21 cellular contexts compared by ENCODE assay signal in genomic region chr2:171394164-171394725, GRCh38. TPM values are rescaled to one million over a fixed set of nuclear protein-coding genes. Genes with fewer than 3 reads are reported as not detected.
DNase-seq lines count a peak whose midpoint lies in the region; ATAC-seq, FAIRE-seq and TF ChIP-seq lines count a peak whose summit lies in the region.
"Had no signal": no experiment of that assay in that cellular context is flagged by ENCODE, and none has a peak within 500 bp of the region (broad histone marks: within the 10 kb centered on the region; RNA-seq: fewer than 3 reads in every experiment).

No MANE protein-coding gene starts in this region.

- H3K4me1 ChIP-seq in OCI-LY1 (ENCODE audit: insufficient read depth, low read length, severe bottlenecking), result peaks cover 31% of the 10 kb centered on the region
- H3K4me1 ChIP-seq in K562 (replicated peaks in 1 of 2; ENCODE audit: control insufficient read depth in 2 of 2, insufficient read depth in 2 of 2, low read length in 2 of 2), result no peaks in the 10 kb centered on the region
- H3K4me1 ChIP-seq in Karpas-422 (ENCODE audit: low read length), result peaks cover 21% of the 10 kb centered on the region
- H3K4me1 ChIP-seq: Caco-2 had no signal

- peak; percentile 77 to 78 for DNase-seq in AML-193 (lab: John Stamatoyannopoulos, UW)
- DNase-seq in HL-60 (ENCODE audit: low read depth in 1 of 2, low spot score in 1 of 2), result peak; percentile 52 to 57
- DNase-seq in K562 (ENCODE audit: extremely low read depth in 1 of 4, low spot score in 3 of 4), result no peak
- DNase-seq in occipital lobe (lab: John Stamatoyannopoulos, UW), result no peak
- DNase-seq in Karpas-422, result no peak
- DNase-seq in NCI-H1436 (lab: John Stamatoyannopoulos, UW), result no peak
- no peak for DNase-seq in osteocyte (ENCODE audit: extremely low spot score, unreplicated experiment)
- DNase-seq: Caco-2; CD4-positive, CD25-positive, alpha-beta regulatory T cell; KG1; MM.1S; NCI-H1417 treated with DMSO at 0.1 percent for 48 hours; NCI-H2029 treated with DMSO at 0.1 percent for 48 hours; NCI-H748 treated with DMSO at 0.1 percent for 48 hours; Right ventricle myocardium superior; T-helper 2 cell had no signal

- in situ Hi-C loops in K562 (cut with MboI), result no loop called here

- CTCF ChIA-PET in K562 (lab: Yijun Ruan, JAX; ENCODE audit: low intra/inter-chr PET ratio), result no interaction called here

- H3K27ac ChIP-seq in HL-60 (replicated peaks), result peak overlapping the region; percentile 45; the same call in 1 of the 2 replicates
- peak overlapping the region; percentile 13 for H3K27ac ChIP-seq in OCI-LY1 (ENCODE audit: low read depth, low read length, poor library complexity, severe bottlenecking)
- H3K27ac ChIP-seq in K562 (ENCODE audit: extremely low read depth, low read depth, low read length), result no peak overlapping the region
- H3K27ac ChIP-seq in Karpas-422 (ENCODE audit: low read length), result no peak overlapping the region

- H3K36me3 ChIP-seq in OCI-LY1 (ENCODE audit: insufficient read depth, low read length) (no peaks in the 10 kb centered on the region), K562 (ENCODE audit: control insufficient read depth, insufficient read depth, low read length) (no peaks in the 10 kb centered on the region), Karpas-422 (ENCODE audit: insufficient read depth, low read length) (no peaks in the 10 kb centered on the region)

- TF ChIP-seq RAD21 in K562 (CRISPR knock-in tag; conservative IDR thresholded peaks at IDR 0.05 in 1 of 2, IDR thresholded peaks at IDR 0.05 in 1 of 2), result no peak

- no peak for TF ChIP-seq POLR2A in K562 (conservative IDR thresholded peaks at IDR 0.05)

- H3K27me3 ChIP-seq in HL-60 (ENCODE audit: insufficient read depth, poor library complexity, severe bottlenecking), result no peaks in the 10 kb centered on the region
- H3K27me3 ChIP-seq in OCI-LY1 (ENCODE audit: insufficient read depth, low read length), result no peaks in the 10 kb centered on the region
- H3K27me3 ChIP-seq in K562 (ENCODE audit: control insufficient read depth in 2 of 2, insufficient read depth in 2 of 2, low read length in 2 of 2), result no peaks in the 10 kb centered on the region
- no peaks in the 10 kb centered on the region for H3K27me3 ChIP-seq in Karpas-422 (ENCODE audit: low read length)

- H3K4me1 Mint-ChIP-seq in osteocyte (ENCODE audit: unreplicated experiment), result peaks cover 27% of the 10 kb centered on the region

- H3K36me3 Mint-ChIP-seq in osteocyte (ENCODE audit: unreplicated experiment), result peaks cover 5% of the 10 kb centered on the region

- H3F3A ChIP-seq in OCI-LY1 (ENCODE audit: insufficient read depth, low read length), result peaks cover 4% of the 10 kb centered on the region; the same call in 1 of the 2 replicates

- H3K79me2 ChIP-seq in OCI-LY1 (ENCODE audit: insufficient read depth, low read length), result 0 out of 2 replicates have a peak, but pooled peaks cover 4% of the 10 kb centered on the region
- peaks cover 3% of the 10 kb centered on the region; the same call in 1 of the 3 replicates for H3K79me2 ChIP-seq in K562 (ENCODE audit: control insufficient read depth, insufficient read depth, low read length)
- H3K79me2 ChIP-seq in Karpas-422 (ENCODE audit: low read length), result 0 out of 2 replicates have a peak, but pooled peaks cover 5% of the 10 kb centered on the region

- H3K4me3 ChIP-seq in HL-60 (replicated peaks; ENCODE audit: insufficient read depth, low read length), result no peak overlapping the region
- no peak overlapping the region for H3K4me3 ChIP-seq in OCI-LY1 (ENCODE audit: low read depth, low read length, poor library complexity, severe bottlenecking)
- no peak overlapping the region for H3K4me3 ChIP-seq in K562
- H3K4me3 ChIP-seq in Karpas-422 (ENCODE audit: low read length), result no peak overlapping the region

- no peak for FAIRE-seq in K562 (lab: Jason Lieb, UNC)
- FAIRE-seq: RCC 7860 had no signal

- no peak for ATAC-seq in K562
- ATAC-seq: HCT116, SK-N-SH treated with all-trans-retinoic acid at 6 μM for 48 hours had no signal

- H3K9me1 ChIP-seq in K562 (ENCODE audit: control insufficient read depth, insufficient read depth, low read length), result no peaks in the 10 kb centered on the region

- no TSS peak for BruUV-seq in K562 (replicated peaks; lab: Mats Ljungman, UMichigan)

- no peak overlapping the region for H3K27ac Mint-ChIP-seq in osteocyte (ENCODE audit: unreplicated experiment)
- H3K27ac Mint-ChIP-seq: B cell had no signal

- H3K9me2 ChIP-seq in OCI-LY1 (ENCODE audit: low read depth, low read length) (no peaks in the 10 kb centered on the region), Karpas-422 (replicated peaks; ENCODE audit: insufficient read depth, low read length) (no peaks in the 10 kb centered on the region)

- no peak for TF ChIP-seq EP300 in K562 (IDR thresholded peaks at IDR 0.05; ENCODE audit: low read length)

- H3K9ac ChIP-seq in OCI-LY1 (ENCODE audit: low read length), result no peak overlapping the region
- no peak overlapping the region for H3K9ac ChIP-seq in K562 (ENCODE audit: insufficient read depth in 1 of 2, low read depth in 2 of 2, low read length in 2 of 2)
- H3K9ac ChIP-seq in Karpas-422 (ENCODE audit: low read length), result no peak overlapping the region

- H3K9me3 ChIP-seq in OCI-LY1 (ENCODE audit: low read length) (no peaks in the 10 kb centered on the region), K562 (replicated peaks; ENCODE audit: control insufficient read depth, insufficient read depth, low read depth, low read length) (no peaks in the 10 kb centered on the region), Karpas-422 (ENCODE audit: low read length) (no peaks in the 10 kb centered on the region)
- H3K9me3 ChIP-seq: Caco-2 had no signal

- TF ChIP-seq CTCF in HL-60 (IDR thresholded peaks at IDR 0.05; ENCODE audit: insufficient read depth, low read length) (no peak), OCI-LY1 (IDR thresholded peaks at IDR 0.05; ENCODE audit: low read length) (no peak), K562 (IDR thresholded peaks at IDR 0.05 in 2 of 3, conservative IDR thresholded peaks at IDR 0.05 in 1 of 3; ENCODE audit: insufficient read depth in 2 of 3, low read depth in 1 of 3, low read length in 3 of 3) (no peak), osteocyte (IDR thresholded peaks at IDR 0.05) (no peak)

- peaks cover 3% of the 10 kb centered on the region for H3K9me3 Mint-ChIP-seq in osteocyte (ENCODE audit: unreplicated experiment)

- no peak overlapping the region for H2AFZ ChIP-seq in OCI-LY1 (ENCODE audit: low read length)
- no peak overlapping the region for H2AFZ ChIP-seq in K562 (ENCODE audit: low read depth, low read length)
- no peak overlapping the region for H2AFZ ChIP-seq in Karpas-422 (ENCODE audit: low read length)

- intact Hi-C loops in K562 (cut with micrococcal nuclease), result no loop called here

- POLR2A ChIA-PET in K562 (lab: Yijun Ruan, JAX), result interaction anchor here (0.7 to 1.7 kb wide), 3 partner anchors 9 to 20 kb away, joined by 3 to 5 read pairs (median 4); no protein-coding TSS in a partner anchor

- no peak overlapping the region for H3K4me3 Mint-ChIP-seq in osteocyte (ENCODE audit: unreplicated experiment)
- H3K4me3 Mint-ChIP-seq: B cell; CD4-positive, CD25-positive, alpha-beta regulatory T cell had no signal

- H3K4me2 ChIP-seq in OCI-LY1 (ENCODE audit: low read length), result no peak overlapping the region
- H3K4me2 ChIP-seq in K562 (ENCODE audit: insufficient read depth, low read length), result no peak overlapping the region
- H3K4me2 ChIP-seq in Karpas-422 (ENCODE audit: low read depth, low read length, poor library complexity, severe bottlenecking), result no peak overlapping the region

- H3K27me3 Mint-ChIP-seq in osteocyte (ENCODE audit: unreplicated experiment), result no peaks in the 10 kb centered on the region
- H3K27me3 Mint-ChIP-seq: B cell; CD4-positive, CD25-positive, alpha-beta regulatory T cell had no signal

- H4K20me1 ChIP-seq in OCI-LY1 (ENCODE audit: insufficient read depth, low read length) (no peaks in the 10 kb centered on the region), K562 (replicated peaks; ENCODE audit: control insufficient read depth, insufficient read depth, low read length) (no peaks in the 10 kb centered on the region), Karpas-422 (ENCODE audit: insufficient read depth, low read depth, low read length) (no peaks in the 10 kb centered on the region)

- WGBS in K562 (ENCODE audit: insufficient coverage, low coverage, missing lambda C conversion rate), result 41% methylated on average over 1 of the region's 1 CpG

RNA-seq across cellular contexts. Expression of gene METTL8, which starts 39.5 kb away (rescaled TPM):
- 15.1 and 51.6 TPM in 2 replicates for total RNA-seq in K562 (2011; cell fraction: chromatin; rRNA removed; ENCODE audit: low replicate concordance)
- total RNA-seq in K562 (2011; cell fraction: nucleolus; rRNA removed), result 13.4 and 13.7 TPM in 2 replicates
- total RNA-seq in K562 (2011; cell fraction: nucleoplasm; rRNA removed), result 23.2 and 47.9 TPM in 2 replicates
- total RNA-seq in K562 (2014; rRNA removed) (14.9 and 16.4 TPM in 2 replicates), K562 (2014; rRNA removed; fragmentation: Illumina TruSeq; extraction: Trizol) (52.6 and 55.3 TPM in 2 replicates), K562 (2015; rRNA removed; fragmentation: Illumina TruSeq; extraction: Trizol) (33.7 TPM in 2 replicates), K562 (2021) (30.7 and 35.1 TPM in 2 replicates), occipital lobe (25.3 TPM), osteocyte (21.7 and 27.1 TPM in 2 replicates)
- polyA plus RNA-seq in K562 (2011; rRNA removed) (26.5 and 40.8 TPM in 2 replicates), K562 (2014; fragmentation: Illumina TruSeq; extraction: Trizol) (28.6 and 35.1 TPM in 2 replicates), K562 (2014; fragmentation: Nextera tagmentation; extraction: Ambion mirVana) (10 to 100 TPM; 12.9 to 16.7 TPM), K562 (2014; rRNA removed) (15.8 and 20.5 TPM in 2 replicates)
- polyA plus RNA-seq in K562 (2011; cell fraction: cytosol; rRNA removed), result 4.5 and 8.4 TPM in 2 replicates
- 7.5 and 9.4 TPM in 2 replicates for polyA plus RNA-seq in K562 (2011; cell fraction: nucleus; rRNA removed)
- polyA plus RNA-seq in K562 (2012), result 12.8 and 19.0 TPM in 2 replicates
- polyA minus RNA-seq in K562 (2011; rRNA and poly(A)+ RNA removed), result 32.4 and 38.1 TPM in 2 replicates
- 13.1 and 14.6 TPM in 2 replicates for polyA minus RNA-seq in K562 (2011; cell fraction: cytosol; rRNA and poly(A)+ RNA removed)
- 7.0 and 12.4 TPM in 2 replicates for polyA minus RNA-seq in K562 (2011; cell fraction: nucleus; rRNA and poly(A)+ RNA removed)
- total RNA-seq in Karpas-422 (2014; rRNA removed; shearing (Covaris generic); ENCODE audit: low replicate concordance), result 13.1 and 16.5 TPM in 2 replicates

RNA-seq across cellular contexts. Expression of gene DCAF17, which starts 39.8 kb away (rescaled TPM):
- total RNA-seq in K562 (2011; cell fraction: chromatin; rRNA removed; ENCODE audit: low replicate concordance), result 30.0 and 91.6 TPM in 2 replicates
- total RNA-seq in K562 (2011; cell fraction: nucleolus; rRNA removed), result 15.2 and 20.3 TPM in 2 replicates
- total RNA-seq in K562 (2011; cell fraction: nucleoplasm; rRNA removed), result 39.7 and 61.7 TPM in 2 replicates
- total RNA-seq in K562 (2014; rRNA removed) (20.8 and 22.7 TPM in 2 replicates), K562 (2014; rRNA removed; fragmentation: Illumina TruSeq; extraction: Trizol) (38.5 and 40.5 TPM in 2 replicates), K562 (2015; rRNA removed; fragmentation: Illumina TruSeq; extraction: Trizol) (29.5 and 34.4 TPM in 2 replicates), K562 (2021) (29.3 TPM in 2 replicates), occipital lobe (88.4 TPM), osteocyte (19.2 and 21.9 TPM in 2 replicates)
- polyA plus RNA-seq in K562 (2011; rRNA removed) (29.1 and 32.8 TPM in 2 replicates), K562 (2014; fragmentation: Illumina TruSeq; extraction: Trizol) (23.3 and 27.1 TPM in 2 replicates), K562 (2014; fragmentation: Nextera tagmentation; extraction: Ambion mirVana) (10 to 100 TPM; 10.0 to 12.0 TPM), K562 (2014; rRNA removed) (15.6 and 19.7 TPM in 2 replicates)
- polyA plus RNA-seq in K562 (2011; cell fraction: cytosol; rRNA removed), result 7.2 and 12.3 TPM in 2 replicates
- 32.5 and 37.7 TPM in 2 replicates for polyA plus RNA-seq in K562 (2011; cell fraction: nucleus; rRNA removed)
- 11.9 and 14.3 TPM in 2 replicates for polyA plus RNA-seq in K562 (2012)
- 63.6 and 64.5 TPM in 2 replicates for polyA minus RNA-seq in K562 (2011; rRNA and poly(A)+ RNA removed)
- 19.1 and 24.4 TPM in 2 replicates for polyA minus RNA-seq in K562 (2011; cell fraction: cytosol; rRNA and poly(A)+ RNA removed)
- polyA minus RNA-seq in K562 (2011; cell fraction: nucleus; rRNA and poly(A)+ RNA removed), result 34.2 and 61.5 TPM in 2 replicates
- total RNA-seq in Karpas-422 (2014; rRNA removed; shearing (Covaris generic); ENCODE audit: low replicate concordance), result 22.3 and 63.2 TPM in 2 replicates

Comparison
In these comparisons a context has a peak if more than half of its experiments do, and no peak if none do; other contexts are left out.
1. DNase-seq: peak in AML-193 (2 of 2) and HL-60 (2 of 2); none in K562 (0 of 4), occipital lobe (single experiment), Karpas-422 (single experiment), NCI-H1436 (single experiment) and osteocyte (single experiment).
2. H3K27ac ChIP-seq: peak in HL-60 (single experiment) and OCI-LY1 (single experiment); none in K562 (single experiment) and Karpas-422 (single experiment).